Comparison of ENCODE assay signal across 1 cellular context in genomic region chr9:91361294-91362201, GRCh38.
TF ChIP-seq lines count a peak whose summit lies in the region.

AUH (minus strand) TSS chr9:91361918; CDS start chr9:91361889, 29 bp downstream.

TF ChIP-seq in K562, 482 proteins besides CTCF, POLR2A, EP300 and RAD21 (continued from another document and continues in another):
- TF ChIP-seq COPS2 (conservative IDR thresholded peaks at IDR 0.05) (no peak), ASH1L (IDR thresholded peaks at IDR 0.05; ENCODE audit: borderline replicate concordance, low read depth, partially characterized antibody) (no peak), DIDO1 (tag; IDR thresholded peaks at IDR 0.05; ENCODE audit: low read depth) (no peak), POLR2G (IDR thresholded peaks at IDR 0.05; ENCODE audit: low read depth, low read length) (peak; percentile 97), HDAC3 (IDR thresholded peaks at IDR 0.05; ENCODE audit: borderline replicate concordance, partially characterized antibody) (no peak), KLF6 (CRISPR knock-in tag; IDR thresholded peaks at IDR 0.05; ENCODE audit: borderline replicate concordance) (no peak), ZNF584 (CRISPR knock-in tag; IDR thresholded peaks at IDR 0.05; ENCODE audit: low read depth) (no peak), GABPB2 (CRISPR knock-in tag; conservative IDR thresholded peaks at IDR 0.05) (no peak), NEUROD1 (IDR thresholded peaks at IDR 0.05; ENCODE audit: borderline replicate concordance, low read depth, low read length, partially characterized antibody) (no peak), ZNF696 (CRISPR knock-in tag; conservative IDR thresholded peaks at IDR 0.05) (no peak), NUFIP1 (IDR thresholded peaks at IDR 0.05; ENCODE audit: partially characterized antibody) (no peak), LARP7 (IDR thresholded peaks at IDR 0.05) (no peak), HLTF (IDR thresholded peaks at IDR 0.05) (no peak), ZNF408 (CRISPR knock-in tag; IDR thresholded peaks at IDR 0.05; ENCODE audit: low read depth) (no peak), ZNF134 (CRISPR knock-in tag; conservative IDR thresholded peaks at IDR 0.05) (no peak), GTF2F1 (IDR thresholded peaks at IDR 0.05; ENCODE audit: low read depth, low read length) (no peak), MECOM (CRISPR knock-in tag; IDR thresholded peaks at IDR 0.05) (no peak), MTA1 (IDR thresholded peaks at IDR 0.05; ENCODE audit: borderline replicate concordance) (no peak), ZNF282 (CRISPR knock-in tag; IDR thresholded peaks at IDR 0.05) (no peak), ELF2 (CRISPR knock-in tag; IDR thresholded peaks at IDR 0.05) (no peak), THAP12 (CRISPR knock-in tag; IDR thresholded peaks at IDR 0.05) (peak; percentile 84), ZNF184 (CRISPR knock-in tag; IDR thresholded peaks at IDR 0.05) (no peak), NELFE (IDR thresholded peaks at IDR 0.05; ENCODE audit: insufficient read depth, insufficient read length) (no peak), XRCC5 (IDR thresholded peaks at IDR 0.05; ENCODE audit: low read depth, low read length) (0 out of 2 replicates have a peak, but pooled peaks have one; percentile 36), TEAD4 (IDR thresholded peaks at IDR 0.05; ENCODE audit: low read length) (no peak), TEAD4 (CRISPR knock-in tag; IDR thresholded peaks at IDR 0.05; ENCODE audit: borderline replicate concordance) (no peak), SMARCC2 (IDR thresholded peaks at IDR 0.05; ENCODE audit: low read depth) (peak; percentile 19; the same call in 1 of the 2 replicates), NR2C1 (IDR thresholded peaks at IDR 0.05) (no peak), NR2C1 (tag; IDR thresholded peaks at IDR 0.05) (no peak), SRSF7 (optimal IDR thresholded peaks at IDR 0.05; ENCODE audit: low read depth, low read length) (no peak), TRIM24 (IDR thresholded peaks at IDR 0.05) (no peak), POLR3A (IDR thresholded peaks at IDR 0.05; ENCODE audit: borderline replicate concordance, extremely low read depth, insufficient read depth, insufficient read length) (no peak), ZNF347 (CRISPR knock-in tag; IDR thresholded peaks at IDR 0.05; ENCODE audit: low read depth) (no peak), POLR2AphosphoS2 (IDR thresholded peaks at IDR 0.05; ENCODE audit: low read length) (no peak), ZNF12 (CRISPR knock-in tag; IDR thresholded peaks at IDR 0.05) (no peak), HEY1 (CRISPR knock-in tag; IDR thresholded peaks at IDR 0.05; ENCODE audit: borderline replicate concordance) (no peak), MAX (CRISPR knock-in tag; IDR thresholded peaks at IDR 0.05) (peak; percentile 52), ARID2 (IDR thresholded peaks at IDR 0.05) (no peak), RNF2 (IDR thresholded peaks at IDR 0.05) (no peak), SRSF1 (IDR thresholded peaks at IDR 0.05; ENCODE audit: low read depth, low read length) (no peak), GTF2E2 (tag; IDR thresholded peaks at IDR 0.05) (no peak), ELF1 (tag; IDR thresholded peaks at IDR 0.05) (no peak), NFXL1 (CRISPR knock-in tag; IDR thresholded peaks at IDR 0.05) (no peak), RBM15 (IDR thresholded peaks at IDR 0.05; ENCODE audit: insufficient read depth, low read length) (no peak), HCFC1 (IDR thresholded peaks at IDR 0.05; ENCODE audit: low read depth, low read length) (peak; percentile 65), EWSR1 (IDR thresholded peaks at IDR 0.05; ENCODE audit: borderline replicate concordance, low read depth, partially characterized antibody) (no peak)
- TF ChIP-seq, protein P1, sequence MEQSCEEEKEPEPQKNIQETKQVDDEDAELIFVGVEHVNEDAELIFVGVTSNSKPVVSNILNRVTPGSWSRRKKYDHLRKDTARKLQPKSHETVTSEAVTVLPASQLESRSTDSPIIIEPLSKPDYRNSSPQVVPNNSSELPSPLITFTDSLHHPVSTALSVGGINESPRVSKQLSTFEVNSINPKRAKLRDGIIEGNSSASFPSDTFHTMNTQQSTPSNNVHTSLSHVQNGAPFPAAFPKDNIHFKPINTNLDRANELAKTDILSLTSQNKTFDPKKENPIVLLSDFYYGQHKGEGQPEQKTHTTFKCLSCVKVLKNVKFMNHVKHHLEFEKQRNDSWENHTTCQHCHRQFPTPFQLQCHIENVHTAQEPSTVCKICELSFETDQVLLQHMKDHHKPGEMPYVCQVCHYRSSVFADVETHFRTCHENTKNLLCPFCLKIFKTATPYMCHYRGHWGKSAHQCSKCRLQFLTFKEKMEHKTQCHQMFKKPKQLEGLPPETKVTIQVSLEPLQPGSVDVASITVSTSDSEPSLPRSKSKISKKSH (CRISPR knock-in tag; IDR thresholded peaks at IDR 0.05) = no peak
- TF ChIP-seq, protein P2, sequence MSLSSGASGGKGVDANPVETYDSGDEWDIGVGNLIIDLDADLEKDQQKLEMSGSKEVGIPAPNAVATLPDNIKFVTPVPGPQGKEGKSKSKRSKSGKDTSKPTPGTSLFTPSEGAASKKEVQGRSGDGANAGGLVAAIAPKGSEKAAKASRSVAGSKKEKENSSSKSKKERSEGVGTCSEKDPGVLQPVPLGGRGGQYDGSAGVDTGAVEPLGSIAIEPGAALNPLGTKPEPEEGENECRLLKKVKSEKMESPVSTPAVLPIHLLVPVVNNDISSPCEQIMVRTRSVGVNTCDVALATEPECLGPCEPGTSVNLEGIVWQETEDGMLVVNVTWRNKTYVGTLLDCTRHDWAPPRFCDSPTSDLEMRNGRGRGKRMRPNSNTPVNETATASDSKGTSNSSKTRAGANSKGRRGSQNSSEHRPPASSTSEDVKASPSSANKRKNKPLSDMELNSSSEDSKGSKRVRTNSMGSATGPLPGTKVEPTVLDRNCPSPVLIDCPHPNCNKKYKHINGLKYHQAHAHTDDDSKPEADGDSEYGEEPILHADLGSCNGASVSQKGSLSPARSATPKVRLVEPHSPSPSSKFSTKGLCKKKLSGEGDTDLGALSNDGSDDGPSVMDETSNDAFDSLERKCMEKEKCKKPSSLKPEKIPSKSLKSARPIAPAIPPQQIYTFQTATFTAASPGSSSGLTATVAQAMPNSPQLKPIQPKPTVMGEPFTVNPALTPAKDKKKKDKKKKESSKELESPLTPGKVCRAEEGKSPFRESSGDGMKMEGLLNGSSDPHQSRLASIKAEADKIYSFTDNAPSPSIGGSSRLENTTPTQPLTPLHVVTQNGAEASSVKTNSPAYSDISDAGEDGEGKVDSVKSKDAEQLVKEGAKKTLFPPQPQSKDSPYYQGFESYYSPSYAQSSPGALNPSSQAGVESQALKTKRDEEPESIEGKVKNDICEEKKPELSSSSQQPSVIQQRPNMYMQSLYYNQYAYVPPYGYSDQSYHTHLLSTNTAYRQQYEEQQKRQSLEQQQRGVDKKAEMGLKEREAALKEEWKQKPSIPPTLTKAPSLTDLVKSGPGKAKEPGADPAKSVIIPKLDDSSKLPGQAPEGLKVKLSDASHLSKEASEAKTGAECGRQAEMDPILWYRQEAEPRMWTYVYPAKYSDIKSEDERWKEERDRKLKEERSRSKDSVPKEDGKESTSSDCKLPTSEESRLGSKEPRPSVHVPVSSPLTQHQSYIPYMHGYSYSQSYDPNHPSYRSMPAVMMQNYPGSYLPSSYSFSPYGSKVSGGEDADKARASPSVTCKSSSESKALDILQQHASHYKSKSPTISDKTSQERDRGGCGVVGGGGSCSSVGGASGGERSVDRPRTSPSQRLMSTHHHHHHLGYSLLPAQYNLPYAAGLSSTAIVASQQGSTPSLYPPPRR (CRISPR knock-in tag; IDR thresholded peaks at IDR 0.05; ENCODE audit: borderline replicate concordance) = no peak
- TF ChIP-seq, protein P3, sequence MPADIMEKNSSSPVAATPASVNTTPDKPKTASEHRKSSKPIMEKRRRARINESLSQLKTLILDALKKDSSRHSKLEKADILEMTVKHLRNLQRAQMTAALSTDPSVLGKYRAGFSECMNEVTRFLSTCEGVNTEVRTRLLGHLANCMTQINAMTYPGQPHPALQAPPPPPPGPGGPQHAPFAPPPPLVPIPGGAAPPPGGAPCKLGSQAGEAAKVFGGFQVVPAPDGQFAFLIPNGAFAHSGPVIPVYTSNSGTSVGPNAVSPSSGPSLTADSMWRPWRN (IDR thresholded peaks at IDR 0.05; ENCODE audit: low read depth) = no peak
- TF ChIP-seq, protein P4, sequence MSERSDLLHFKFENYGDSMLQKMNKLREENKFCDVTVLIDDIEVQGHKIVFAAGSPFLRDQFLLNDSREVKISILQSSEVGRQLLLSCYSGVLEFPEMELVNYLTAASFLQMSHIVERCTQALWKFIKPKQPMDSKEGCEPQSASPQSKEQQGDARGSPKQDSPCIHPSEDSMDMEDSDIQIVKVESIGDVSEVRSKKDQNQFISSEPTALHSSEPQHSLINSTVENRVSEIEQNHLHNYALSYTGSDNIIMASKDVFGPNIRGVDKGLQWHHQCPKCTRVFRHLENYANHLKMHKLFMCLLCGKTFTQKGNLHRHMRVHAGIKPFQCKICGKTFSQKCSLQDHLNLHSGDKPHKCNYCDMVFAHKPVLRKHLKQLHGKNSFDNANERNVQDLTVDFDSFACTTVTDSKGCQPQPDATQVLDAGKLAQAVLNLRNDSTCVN (CRISPR knock-in tag; IDR thresholded peaks at IDR 0.05) = no peak
- TF ChIP-seq, protein P5, sequence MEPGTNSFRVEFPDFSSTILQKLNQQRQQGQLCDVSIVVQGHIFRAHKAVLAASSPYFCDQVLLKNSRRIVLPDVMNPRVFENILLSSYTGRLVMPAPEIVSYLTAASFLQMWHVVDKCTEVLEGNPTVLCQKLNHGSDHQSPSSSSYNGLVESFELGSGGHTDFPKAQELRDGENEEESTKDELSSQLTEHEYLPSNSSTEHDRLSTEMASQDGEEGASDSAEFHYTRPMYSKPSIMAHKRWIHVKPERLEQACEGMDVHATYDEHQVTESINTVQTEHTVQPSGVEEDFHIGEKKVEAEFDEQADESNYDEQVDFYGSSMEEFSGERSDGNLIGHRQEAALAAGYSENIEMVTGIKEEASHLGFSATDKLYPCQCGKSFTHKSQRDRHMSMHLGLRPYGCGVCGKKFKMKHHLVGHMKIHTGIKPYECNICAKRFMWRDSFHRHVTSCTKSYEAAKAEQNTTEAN (CRISPR knock-in tag; IDR thresholded peaks at IDR 0.05) = no peak
- TF ChIP-seq, protein P6, sequence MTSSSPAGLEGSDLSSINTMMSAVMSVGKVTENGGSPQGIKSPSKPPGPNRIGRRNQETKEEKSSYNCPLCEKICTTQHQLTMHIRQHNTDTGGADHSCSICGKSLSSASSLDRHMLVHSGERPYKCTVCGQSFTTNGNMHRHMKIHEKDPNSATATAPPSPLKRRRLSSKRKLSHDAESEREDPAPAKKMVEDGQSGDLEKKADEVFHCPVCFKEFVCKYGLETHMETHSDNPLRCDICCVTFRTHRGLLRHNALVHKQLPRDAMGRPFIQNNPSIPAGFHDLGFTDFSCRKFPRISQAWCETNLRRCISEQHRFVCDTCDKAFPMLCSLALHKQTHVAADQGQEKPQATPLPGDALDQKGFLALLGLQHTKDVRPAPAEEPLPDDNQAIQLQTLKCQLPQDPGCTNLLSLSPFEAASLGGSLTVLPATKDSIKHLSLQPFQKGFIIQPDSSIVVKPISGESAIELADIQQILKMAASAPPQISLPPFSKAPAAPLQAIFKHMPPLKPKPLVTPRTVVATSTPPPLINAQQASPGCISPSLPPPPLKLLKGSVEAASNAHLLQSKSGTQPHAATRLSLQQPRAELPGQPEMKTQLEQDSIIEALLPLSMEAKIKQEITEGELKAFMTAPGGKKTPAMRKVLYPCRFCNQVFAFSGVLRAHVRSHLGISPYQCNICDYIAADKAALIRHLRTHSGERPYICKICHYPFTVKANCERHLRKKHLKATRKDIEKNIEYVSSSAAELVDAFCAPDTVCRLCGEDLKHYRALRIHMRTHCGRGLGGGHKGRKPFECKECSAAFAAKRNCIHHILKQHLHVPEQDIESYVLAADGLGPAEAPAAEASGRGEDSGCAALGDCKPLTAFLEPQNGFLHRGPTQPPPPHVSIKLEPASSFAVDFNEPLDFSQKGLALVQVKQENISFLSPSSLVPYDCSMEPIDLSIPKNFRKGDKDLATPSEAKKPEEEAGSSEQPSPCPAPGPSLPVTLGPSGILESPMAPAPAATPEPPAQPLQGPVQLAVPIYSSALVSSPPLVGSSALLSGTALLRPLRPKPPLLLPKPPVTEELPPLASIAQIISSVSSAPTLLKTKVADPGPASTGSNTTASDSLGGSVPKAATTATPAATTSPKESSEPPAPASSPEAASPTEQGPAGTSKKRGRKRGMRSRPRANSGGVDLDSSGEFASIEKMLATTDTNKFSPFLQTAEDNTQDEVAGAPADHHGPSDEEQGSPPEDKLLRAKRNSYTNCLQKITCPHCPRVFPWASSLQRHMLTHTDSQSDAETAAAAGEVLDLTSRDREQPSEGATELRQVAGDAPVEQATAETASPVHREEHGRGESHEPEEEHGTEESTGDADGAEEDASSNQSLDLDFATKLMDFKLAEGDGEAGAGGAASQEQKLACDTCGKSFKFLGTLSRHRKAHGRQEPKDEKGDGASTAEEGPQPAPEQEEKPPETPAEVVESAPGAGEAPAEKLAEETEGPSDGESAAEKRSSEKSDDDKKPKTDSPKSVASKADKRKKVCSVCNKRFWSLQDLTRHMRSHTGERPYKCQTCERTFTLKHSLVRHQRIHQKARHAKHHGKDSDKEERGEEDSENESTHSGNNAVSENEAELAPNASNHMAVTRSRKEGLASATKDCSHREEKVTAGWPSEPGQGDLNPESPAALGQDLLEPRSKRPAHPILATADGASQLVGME (CRISPR knock-in tag; IDR thresholded peaks at IDR 0.05) = no peak
- TF ChIP-seq, protein P7, sequence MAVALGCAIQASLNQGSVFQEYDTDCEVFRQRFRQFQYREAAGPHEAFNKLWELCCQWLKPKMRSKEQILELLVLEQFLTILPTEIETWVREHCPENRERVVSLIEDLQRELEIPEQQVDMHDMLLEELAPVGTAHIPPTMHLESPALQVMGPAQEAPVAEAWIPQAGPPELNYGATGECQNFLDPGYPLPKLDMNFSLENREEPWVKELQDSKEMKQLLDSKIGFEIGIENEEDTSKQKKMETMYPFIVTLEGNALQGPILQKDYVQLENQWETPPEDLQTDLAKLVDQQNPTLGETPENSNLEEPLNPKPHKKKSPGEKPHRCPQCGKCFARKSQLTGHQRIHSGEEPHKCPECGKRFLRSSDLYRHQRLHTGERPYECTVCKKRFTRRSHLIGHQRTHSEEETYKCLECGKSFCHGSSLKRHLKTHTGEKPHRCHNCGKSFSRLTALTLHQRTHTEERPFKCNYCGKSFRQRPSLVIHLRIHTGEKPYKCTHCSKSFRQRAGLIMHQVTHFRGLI (CRISPR knock-in tag; IDR thresholded peaks at IDR 0.05) = no peak
